ENCODE assay signal across 8 cellular contexts in the genomic region with DNA sequence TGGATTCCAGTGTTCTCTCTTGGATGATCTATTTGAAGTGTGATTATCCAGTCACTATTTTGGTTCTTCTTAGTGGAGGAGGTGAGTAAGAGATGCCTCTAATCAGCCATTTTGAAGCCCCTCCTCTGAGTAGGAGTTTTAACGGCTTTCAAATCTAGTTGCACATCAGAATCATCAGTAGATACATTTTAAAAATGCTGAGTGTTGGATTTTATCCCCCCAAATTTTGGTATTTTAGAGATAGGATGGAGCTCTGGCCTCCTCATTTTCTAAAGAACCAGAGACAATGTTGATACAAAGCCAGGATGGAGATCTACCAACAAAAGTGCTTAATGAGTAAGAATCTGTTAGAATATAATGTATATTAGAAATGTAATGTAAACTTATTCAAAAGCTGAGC.
"Had no signal": no experiment of that assay in that cellular context is flagged by ENCODE, and none has a peak within 500 bp of the region (broad histone marks: within the 10 kb centered on the region; RNA-seq: fewer than 3 reads in every experiment).

No MANE protein-coding gene starts in this region.

- H3K4me3 ChIP-seq: GM12878 had no signal

- FAIRE-seq: G401.6, GM12878, GM12891, GM12892, GM18507, GM19239 had no signal

- ATAC-seq: GM12878 had no signal

- DNase-seq: GDM1, GF-D8 had no signal
